Comparison of ENCODE assay signal across 1 cellular context in the genomic region with DNA sequence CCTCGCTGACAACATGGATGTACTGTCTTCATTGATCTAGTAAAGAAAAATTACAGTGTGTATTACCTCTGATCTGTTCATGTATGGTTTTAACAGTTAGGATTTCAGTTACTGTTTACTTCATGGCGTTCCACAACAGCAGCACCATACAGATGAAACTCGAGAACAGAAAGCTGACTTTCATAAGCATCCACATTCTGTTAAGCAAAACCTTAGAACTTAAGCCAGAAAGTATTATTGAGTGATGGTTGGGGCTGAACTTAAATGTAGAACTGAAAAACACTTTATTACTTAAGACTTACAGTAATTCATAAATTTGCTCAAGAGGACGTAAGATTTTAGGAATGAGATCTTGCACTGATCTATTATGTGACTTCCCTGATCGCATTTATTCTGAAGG.
A peak's percentile ranks its signal among the peaks of the same experiment; 100 is the strongest.
TF ChIP-seq lines count a peak whose summit lies in the region.

No MANE protein-coding gene starts in this region.

TF ChIP-seq in GM12878, 131 proteins besides CTCF, POLR2A, EP300 and RAD21:
- TF ChIP-seq MYB (IDR thresholded peaks at IDR 0.05; ENCODE audit: borderline replicate concordance, low read depth, low read length) (no peak), FOXM1 (IDR thresholded peaks at IDR 0.05; ENCODE audit: low read depth, low read length) (no peak)
- TF ChIP-seq, protein P1, sequence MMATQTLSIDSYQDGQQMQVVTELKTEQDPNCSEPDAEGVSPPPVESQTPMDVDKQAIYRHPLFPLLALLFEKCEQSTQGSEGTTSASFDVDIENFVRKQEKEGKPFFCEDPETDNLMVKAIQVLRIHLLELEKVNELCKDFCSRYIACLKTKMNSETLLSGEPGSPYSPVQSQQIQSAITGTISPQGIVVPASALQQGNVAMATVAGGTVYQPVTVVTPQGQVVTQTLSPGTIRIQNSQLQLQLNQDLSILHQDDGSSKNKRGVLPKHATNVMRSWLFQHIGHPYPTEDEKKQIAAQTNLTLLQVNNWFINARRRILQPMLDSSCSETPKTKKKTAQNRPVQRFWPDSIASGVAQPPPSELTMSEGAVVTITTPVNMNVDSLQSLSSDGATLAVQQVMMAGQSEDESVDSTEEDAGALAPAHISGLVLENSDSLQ (IDR thresholded peaks at IDR 0.05) = peak; percentile 25; the same call in 1 of the 2 replicates
